1 cellular context compared by ENCODE assay signal in genomic region chr7:99833289-99833877, GRCh38.
TF ChIP-seq lines count a peak whose summit lies in the region.

No MANE protein-coding gene starts in this region.

TF ChIP-seq in K562, 482 proteins besides CTCF, POLR2A, EP300 and RAD21 (continued from another document and continues in another):
- TF ChIP-seq PHB2 (IDR thresholded peaks at IDR 0.05; ENCODE audit: low read depth), result peak; percentile 76
- no peak for TF ChIP-seq ZNF121 (CRISPR knock-in tag; conservative IDR thresholded peaks at IDR 0.05)
- TF ChIP-seq SRSF9 (IDR thresholded peaks at IDR 0.05; ENCODE audit: borderline replicate concordance, low read depth, low read length), result no peak
- TF ChIP-seq, protein P1, sequence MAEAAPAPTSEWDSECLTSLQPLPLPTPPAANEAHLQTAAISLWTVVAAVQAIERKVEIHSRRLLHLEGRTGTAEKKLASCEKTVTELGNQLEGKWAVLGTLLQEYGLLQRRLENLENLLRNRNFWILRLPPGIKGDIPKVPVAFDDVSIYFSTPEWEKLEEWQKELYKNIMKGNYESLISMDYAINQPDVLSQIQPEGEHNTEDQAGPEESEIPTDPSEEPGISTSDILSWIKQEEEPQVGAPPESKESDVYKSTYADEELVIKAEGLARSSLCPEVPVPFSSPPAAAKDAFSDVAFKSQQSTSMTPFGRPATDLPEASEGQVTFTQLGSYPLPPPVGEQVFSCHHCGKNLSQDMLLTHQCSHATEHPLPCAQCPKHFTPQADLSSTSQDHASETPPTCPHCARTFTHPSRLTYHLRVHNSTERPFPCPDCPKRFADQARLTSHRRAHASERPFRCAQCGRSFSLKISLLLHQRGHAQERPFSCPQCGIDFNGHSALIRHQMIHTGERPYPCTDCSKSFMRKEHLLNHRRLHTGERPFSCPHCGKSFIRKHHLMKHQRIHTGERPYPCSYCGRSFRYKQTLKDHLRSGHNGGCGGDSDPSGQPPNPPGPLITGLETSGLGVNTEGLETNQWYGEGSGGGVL (CRISPR knock-in tag; IDR thresholded peaks at IDR 0.05), result no peak
- TF ChIP-seq ZC3H8 (IDR thresholded peaks at IDR 0.05), result no peak
- TF ChIP-seq TCF7L2 (IDR thresholded peaks at IDR 0.05; ENCODE audit: low read depth, low read length), result no peak
- peak; percentile 98 for TF ChIP-seq ARID1B (IDR thresholded peaks at IDR 0.05)
- peak in 1 of 2 experiments; percentile 42; a peak in 2 of 4 replicates for TF ChIP-seq FOXA3 (CRISPR knock-in tag; conservative IDR thresholded peaks at IDR 0.05 in 1 of 2, IDR thresholded peaks at IDR 0.05 in 1 of 2)
- TF ChIP-seq MAFG (tag; conservative IDR thresholded peaks at IDR 0.05), result no peak
- no peak for TF ChIP-seq IRF1 (CRISPR knock-in tag; IDR thresholded peaks at IDR 0.05; ENCODE audit: borderline replicate concordance)
- TF ChIP-seq ZNF133 (CRISPR knock-in tag; IDR thresholded peaks at IDR 0.05), result no peak
- TF ChIP-seq ARID2 (IDR thresholded peaks at IDR 0.05), result no peak
- no peak for TF ChIP-seq TBP (optimal IDR thresholded peaks at IDR 0.05; ENCODE audit: low read depth, low read length)
- no peak for TF ChIP-seq CREB3L1 (IDR thresholded peaks at IDR 0.05; ENCODE audit: borderline replicate concordance, low read depth)
- TF ChIP-seq SETDB1 (IDR thresholded peaks at IDR 0.05; ENCODE audit: low read length), result no peak
- TF ChIP-seq POLR2H (tag; IDR thresholded peaks at IDR 0.05; ENCODE audit: low read depth), result no peak
- TF ChIP-seq ZNF609 (CRISPR knock-in tag; IDR thresholded peaks at IDR 0.05; ENCODE audit: borderline replicate concordance), result no peak
- TF ChIP-seq ZNF444 (CRISPR knock-in tag; IDR thresholded peaks at IDR 0.05), result no peak
- no peak for TF ChIP-seq FOXJ2 (tag; IDR thresholded peaks at IDR 0.05)
- TF ChIP-seq PHB (CRISPR knock-in tag; IDR thresholded peaks at IDR 0.05), result no peak
- no peak for TF ChIP-seq ZNF324 (CRISPR knock-in tag; IDR thresholded peaks at IDR 0.05)
- TF ChIP-seq CHD1 (IDR thresholded peaks at IDR 0.05; ENCODE audit: low read length), result no peak
- TF ChIP-seq, protein P2, sequence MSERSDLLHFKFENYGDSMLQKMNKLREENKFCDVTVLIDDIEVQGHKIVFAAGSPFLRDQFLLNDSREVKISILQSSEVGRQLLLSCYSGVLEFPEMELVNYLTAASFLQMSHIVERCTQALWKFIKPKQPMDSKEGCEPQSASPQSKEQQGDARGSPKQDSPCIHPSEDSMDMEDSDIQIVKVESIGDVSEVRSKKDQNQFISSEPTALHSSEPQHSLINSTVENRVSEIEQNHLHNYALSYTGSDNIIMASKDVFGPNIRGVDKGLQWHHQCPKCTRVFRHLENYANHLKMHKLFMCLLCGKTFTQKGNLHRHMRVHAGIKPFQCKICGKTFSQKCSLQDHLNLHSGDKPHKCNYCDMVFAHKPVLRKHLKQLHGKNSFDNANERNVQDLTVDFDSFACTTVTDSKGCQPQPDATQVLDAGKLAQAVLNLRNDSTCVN (CRISPR knock-in tag; IDR thresholded peaks at IDR 0.05), result no peak
- no peak for TF ChIP-seq KLF1 (tag; IDR thresholded peaks at IDR 0.05)
- no peak for TF ChIP-seq TCFL5 (CRISPR knock-in tag; conservative IDR thresholded peaks at IDR 0.05)
- peak; percentile 88 for TF ChIP-seq MTA1 (IDR thresholded peaks at IDR 0.05; ENCODE audit: borderline replicate concordance)
- TF ChIP-seq POLR2G (IDR thresholded peaks at IDR 0.05; ENCODE audit: low read depth, low read length), result no peak
- no peak for TF ChIP-seq SFPQ (IDR thresholded peaks at IDR 0.05; ENCODE audit: low read depth, low read length)
- TF ChIP-seq EWSR1 (IDR thresholded peaks at IDR 0.05; ENCODE audit: borderline replicate concordance, low read depth, partially characterized antibody), result no peak
- TF ChIP-seq TAL1 (IDR thresholded peaks at IDR 0.05), result peak; percentile 97
- TF ChIP-seq HDAC6 (IDR thresholded peaks at IDR 0.05; ENCODE audit: low read depth, low read length), result no peak
- peak in 1 of 2 experiments; percentile 23; a peak in 1 of 4 replicates for TF ChIP-seq NRF1 (conservative IDR thresholded peaks at IDR 0.05 in 1 of 2, IDR thresholded peaks at IDR 0.05 in 1 of 2)
- TF ChIP-seq SIX5 (IDR thresholded peaks at IDR 0.05; ENCODE audit: borderline replicate concordance in 1 of 2, insufficient read depth in 1 of 2, low read depth in 1 of 2, low read length in 2 of 2), result no peak
- TF ChIP-seq PHF20 (IDR thresholded peaks at IDR 0.05; ENCODE audit: partially characterized antibody), result no peak
- peak; percentile 82 for TF ChIP-seq CXXC5 (CRISPR knock-in tag; IDR thresholded peaks at IDR 0.05)
- TF ChIP-seq ZNF830 (CRISPR knock-in tag; IDR thresholded peaks at IDR 0.05), result no peak
- TF ChIP-seq, protein P3, sequence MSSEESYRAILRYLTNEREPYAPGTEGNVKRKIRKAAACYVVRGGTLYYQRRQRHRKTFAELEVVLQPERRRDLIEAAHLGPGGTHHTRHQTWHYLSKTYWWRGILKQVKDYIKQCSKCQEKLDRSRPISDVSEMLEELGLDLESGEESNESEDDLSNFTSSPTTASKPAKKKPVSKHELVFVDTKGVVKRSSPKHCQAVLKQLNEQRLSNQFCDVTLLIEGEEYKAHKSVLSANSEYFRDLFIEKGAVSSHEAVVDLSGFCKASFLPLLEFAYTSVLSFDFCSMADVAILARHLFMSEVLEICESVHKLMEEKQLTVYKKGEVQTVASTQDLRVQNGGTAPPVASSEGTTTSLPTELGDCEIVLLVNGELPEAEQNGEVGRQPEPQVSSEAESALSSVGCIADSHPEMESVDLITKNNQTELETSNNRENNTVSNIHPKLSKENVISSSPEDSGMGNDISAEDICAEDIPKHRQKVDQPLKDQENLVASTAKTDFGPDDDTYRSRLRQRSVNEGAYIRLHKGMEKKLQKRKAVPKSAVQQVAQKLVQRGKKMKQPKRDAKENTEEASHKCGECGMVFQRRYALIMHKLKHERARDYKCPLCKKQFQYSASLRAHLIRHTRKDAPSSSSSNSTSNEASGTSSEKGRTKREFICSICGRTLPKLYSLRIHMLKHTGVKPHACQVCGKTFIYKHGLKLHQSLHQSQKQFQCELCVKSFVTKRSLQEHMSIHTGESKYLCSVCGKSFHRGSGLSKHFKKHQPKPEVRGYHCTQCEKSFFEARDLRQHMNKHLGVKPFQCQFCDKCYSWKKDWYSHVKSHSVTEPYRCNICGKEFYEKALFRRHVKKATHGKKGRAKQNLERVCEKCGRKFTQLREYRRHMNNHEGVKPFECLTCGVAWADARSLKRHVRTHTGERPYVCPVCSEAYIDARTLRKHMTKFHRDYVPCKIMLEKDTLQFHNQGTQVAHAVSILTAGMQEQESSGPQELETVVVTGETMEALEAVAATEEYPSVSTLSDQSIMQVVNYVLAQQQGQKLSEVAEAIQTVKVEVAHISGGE (CRISPR knock-in tag; IDR thresholded peaks at IDR 0.05), result peak in 1 of 3 experiments; percentile 68; a peak in 1 of 6 replicates
- TF ChIP-seq U2AF1 (optimal IDR thresholded peaks at IDR 0.05; ENCODE audit: low read depth, low read length), result no peak
- TF ChIP-seq, protein P4, sequence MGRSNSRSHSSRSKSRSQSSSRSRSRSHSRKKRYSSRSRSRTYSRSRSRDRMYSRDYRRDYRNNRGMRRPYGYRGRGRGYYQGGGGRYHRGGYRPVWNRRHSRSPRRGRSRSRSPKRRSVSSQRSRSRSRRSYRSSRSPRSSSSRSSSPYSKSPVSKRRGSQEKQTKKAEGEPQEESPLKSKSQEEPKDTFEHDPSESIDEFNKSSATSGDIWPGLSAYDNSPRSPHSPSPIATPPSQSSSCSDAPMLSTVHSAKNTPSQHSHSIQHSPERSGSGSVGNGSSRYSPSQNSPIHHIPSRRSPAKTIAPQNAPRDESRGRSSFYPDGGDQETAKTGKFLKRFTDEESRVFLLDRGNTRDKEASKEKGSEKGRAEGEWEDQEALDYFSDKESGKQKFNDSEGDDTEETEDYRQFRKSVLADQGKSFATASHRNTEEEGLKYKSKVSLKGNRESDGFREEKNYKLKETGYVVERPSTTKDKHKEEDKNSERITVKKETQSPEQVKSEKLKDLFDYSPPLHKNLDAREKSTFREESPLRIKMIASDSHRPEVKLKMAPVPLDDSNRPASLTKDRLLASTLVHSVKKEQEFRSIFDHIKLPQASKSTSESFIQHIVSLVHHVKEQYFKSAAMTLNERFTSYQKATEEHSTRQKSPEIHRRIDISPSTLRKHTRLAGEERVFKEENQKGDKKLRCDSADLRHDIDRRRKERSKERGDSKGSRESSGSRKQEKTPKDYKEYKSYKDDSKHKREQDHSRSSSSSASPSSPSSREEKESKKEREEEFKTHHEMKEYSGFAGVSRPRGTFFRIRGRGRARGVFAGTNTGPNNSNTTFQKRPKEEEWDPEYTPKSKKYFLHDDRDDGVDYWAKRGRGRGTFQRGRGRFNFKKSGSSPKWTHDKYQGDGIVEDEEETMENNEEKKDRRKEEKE (IDR thresholded peaks at IDR 0.05; ENCODE audit: borderline replicate concordance in 1 of 2, control insufficient read depth in 1 of 2, low read depth in 2 of 2, low read length in 1 of 2), result 0 out of 4 replicates have a peak, but pooled peaks of 1 of the 2 experiments have one; percentile 39
- TF ChIP-seq NFRKB (IDR thresholded peaks at IDR 0.05; ENCODE audit: low read depth), result peak; percentile 71
- TF ChIP-seq SNRNP70 (optimal IDR thresholded peaks at IDR 0.05; ENCODE audit: low read depth, low read length), result no peak
- TF ChIP-seq ZBED1 (IDR thresholded peaks at IDR 0.05), result peak; percentile 84; the same call in 1 of the 2 replicates
- peak; percentile 98 for TF ChIP-seq LEF1 (IDR thresholded peaks at IDR 0.05)
- TF ChIP-seq ZNF217 (CRISPR knock-in tag; IDR thresholded peaks at IDR 0.05), result no peak
- no peak for TF ChIP-seq TFAM (CRISPR knock-in tag; conservative IDR thresholded peaks at IDR 0.05)
- no peak for TF ChIP-seq ZNF778 (CRISPR knock-in tag; IDR thresholded peaks at IDR 0.05)
- TF ChIP-seq ETV6 (IDR thresholded peaks at IDR 0.05; ENCODE audit: borderline replicate concordance in 1 of 2, low read depth in 2 of 2, low read length in 1 of 2), result no peak; a peak in 1 of 4 replicates
- no peak for TF ChIP-seq ETV6 (CRISPR knock-in tag; IDR thresholded peaks at IDR 0.05; ENCODE audit: borderline replicate concordance)
- TF ChIP-seq RFX5 (IDR thresholded peaks at IDR 0.05; ENCODE audit: low read depth, low read length), result no peak
- no peak for TF ChIP-seq ZNF232 (CRISPR knock-in tag; IDR thresholded peaks at IDR 0.05)
